24 cellular contexts compared by ENCODE assay signal in the genomic region with DNA sequence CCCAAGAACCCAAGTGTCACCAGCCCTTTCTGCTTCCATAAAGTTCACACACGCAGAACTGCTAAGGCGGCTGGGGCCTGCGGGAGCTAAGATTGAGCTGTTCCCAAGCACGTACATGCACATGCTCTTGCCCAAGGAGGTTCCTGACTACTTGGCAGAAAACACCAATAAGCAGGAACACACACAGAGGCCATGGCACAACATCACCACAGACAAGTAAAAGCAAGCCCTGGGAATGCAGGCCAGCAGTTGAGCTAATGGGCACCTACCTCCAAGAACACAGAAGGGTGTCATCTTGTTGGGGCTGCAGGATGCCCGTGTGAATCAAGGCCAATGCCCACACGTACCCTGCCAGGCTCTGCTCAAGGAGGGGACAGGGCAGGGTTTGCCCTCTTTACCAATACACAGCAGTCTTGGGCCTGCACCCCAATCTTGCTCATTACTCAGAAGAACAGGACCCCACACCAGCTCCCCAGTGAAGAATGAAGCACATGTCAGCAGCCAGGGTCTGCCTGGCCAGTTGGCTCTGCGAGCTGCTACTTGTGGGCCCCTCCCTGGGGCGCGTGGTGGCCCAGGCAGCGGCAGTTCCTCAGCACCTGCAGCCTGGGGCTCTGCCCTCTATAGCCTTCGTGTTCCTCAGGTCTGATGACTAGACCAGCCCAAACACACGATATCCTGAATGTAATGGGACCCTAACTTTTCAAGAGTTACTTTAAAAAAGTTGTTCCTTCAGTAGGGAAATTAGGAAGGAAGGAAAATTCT. TPM values are rescaled to one million over a fixed set of nuclear protein-coding genes. Genes with fewer than 3 reads are reported as not detected.
"Had no signal": no experiment of that assay in that cellular context is flagged by ENCODE, and none has a peak within 500 bp of the region (broad histone marks: within the 10 kb centered on the region; RNA-seq: fewer than 3 reads in every experiment).

No MANE protein-coding gene starts in this region.

- H3K4me1 ChIP-seq: adrenal gland, left lung, psoas muscle had no signal

- ATAC-seq: activated T-cell treated with anti-CD3 and anti-CD28 coated beads, Interleukin-2, amount 50 U/mL, for 72 hours; left lung; naive thymus-derived CD4-positive, alpha-beta T cell; psoas muscle; right cardiac atrium; stimulated activated naive CD8-positive, alpha-beta T cell treated with anti-CD3 and anti-CD28 coated beads, Interleukin-15, amount 100 ng/mL, for 72 hours; T-helper 17 cell had no signal

- H3K4me3 ChIP-seq: adrenal gland, coronary artery, hepatocyte, left lung, lung, ovary, psoas muscle, transverse colon had no signal

- H3K4me3 Mint-ChIP-seq: activated CD4-positive, alpha-beta memory T cell treated with anti-CD3 and anti-CD28 coated beads for 36 hours; activated T-cell treated with anti-CD3 and anti-CD28 coated beads, Interleukin-2, amount 50 U/mL, for 72 hours; immature natural killer cell; naive thymus-derived CD4-positive, alpha-beta T cell; stimulated activated naive CD8-positive, alpha-beta T cell treated with anti-CD3 and anti-CD28 coated beads, Interleukin-15, amount 100 ng/mL, for 72 hours; T-helper 17 cell had no signal

- H3K9me3 ChIP-seq: adrenal gland, left lung, ovary, psoas muscle, transverse colon had no signal

- H3K27ac ChIP-seq: adrenal gland, coronary artery, hepatocyte, left lung, ovary, psoas muscle, transverse colon had no signal

- DNase-seq: activated CD4-positive, alpha-beta memory T cell treated with anti-CD3 and anti-CD28 coated beads for 36 hours; activated CD4-positive, alpha-beta T cell treated with anti-CD3 and anti-CD28 coated beads for 48 hours; activated effector memory CD4-positive, alpha-beta T cell treated with anti-CD3 and anti-CD28 coated beads, Interleukin-2, amount 50 U/mL, for 16 hours; activated naive CD4-positive, alpha-beta T cell treated with anti-CD3 and anti-CD28 coated beads, Interleukin-2, amount 50 U/mL, for 16 hours; activated T-cell treated with anti-CD3 and anti-CD28 coated beads, Interleukin-2, amount 50 U/mL, for 72 hours; adrenal gland; foreskin melanocyte; glutamatergic neuron; immature natural killer cell; kidney glomerular epithelial cell; left lung; naive thymus-derived CD4-positive, alpha-beta T cell; ovary; psoas muscle; right cardiac atrium; stimulated activated CD4-positive, alpha-beta T cell treated with anti-CD3 and anti-CD28 coated beads, Interleukin-1b, Interleukin-23, amount 100 ng/mL, for 48 hours; stimulated activated naive CD8-positive, alpha-beta T cell treated with anti-CD3 and anti-CD28 coated beads, Interleukin-15, amount 100 ng/mL, for 72 hours; SW 1271; T-helper 17 cell; transverse colon had no signal

- H3K27me3 ChIP-seq: adrenal gland, hepatocyte, left lung, ovary, transverse colon had no signal

- H3K36me3 ChIP-seq: ovary had no signal

- H3K4me1 Mint-ChIP-seq: stimulated activated naive CD8-positive, alpha-beta T cell treated with anti-CD3 and anti-CD28 coated beads, Interleukin-15, amount 100 ng/mL, for 72 hours had no signal

- H3K27me3 Mint-ChIP-seq: activated CD4-positive, alpha-beta memory T cell treated with anti-CD3 and anti-CD28 coated beads for 36 hours; naive thymus-derived CD4-positive, alpha-beta T cell; stimulated activated naive CD8-positive, alpha-beta T cell treated with anti-CD3 and anti-CD28 coated beads, Interleukin-15, amount 100 ng/mL, for 72 hours; T-helper 17 cell had no signal

- H3K27ac Mint-ChIP-seq: activated CD4-positive, alpha-beta memory T cell treated with anti-CD3 and anti-CD28 coated beads for 36 hours; activated T-cell treated with anti-CD3 and anti-CD28 coated beads, Interleukin-2, amount 50 U/mL, for 72 hours had no signal

- H3K9me3 Mint-ChIP-seq: activated CD4-positive, alpha-beta memory T cell treated with anti-CD3 and anti-CD28 coated beads for 36 hours; activated T-cell treated with anti-CD3 and anti-CD28 coated beads, Interleukin-2, amount 50 U/mL, for 72 hours; immature natural killer cell; naive thymus-derived CD4-positive, alpha-beta T cell; stimulated activated naive CD8-positive, alpha-beta T cell treated with anti-CD3 and anti-CD28 coated beads, Interleukin-15, amount 100 ng/mL, for 72 hours had no signal

RNA-seq across cellular contexts. Expression of a gene that starts 32.3 kb away (rescaled TPM):
- total RNA-seq: skeletal muscle tissue had no signal
- polyA plus RNA-seq: immature natural killer cell had no signal
